11 cellular contexts compared by ENCODE assay signal in the genomic region with DNA sequence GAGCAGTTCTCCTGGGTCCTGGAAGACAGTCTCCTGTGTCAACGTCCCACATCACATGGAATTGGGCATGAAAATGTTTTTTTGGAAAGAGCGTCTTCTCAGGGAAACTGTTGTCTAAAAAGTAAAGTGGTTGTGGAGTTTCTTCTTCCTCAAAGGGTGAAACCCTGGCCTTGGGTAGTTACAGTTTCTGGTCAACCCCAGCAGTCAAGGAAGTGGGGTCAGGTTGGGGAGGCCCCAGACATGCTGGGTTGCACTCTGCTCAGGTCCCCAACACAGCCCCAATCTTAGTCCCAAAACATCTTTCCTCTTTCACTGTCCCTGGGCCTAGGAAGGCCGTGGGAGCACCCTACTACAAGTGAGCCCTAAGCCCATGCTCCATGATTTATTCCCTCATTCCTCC. TPM values are rescaled to one million over a fixed set of nuclear protein-coding genes. Genes with fewer than 3 reads are reported as not detected.
DNase-seq lines count a peak whose midpoint lies in the region; ATAC-seq lines count a peak whose summit lies in the region.
"Had no signal": no experiment of that assay in that cellular context is flagged by ENCODE, and none has a peak within 500 bp of the region (broad histone marks: within the 10 kb centered on the region; RNA-seq: fewer than 3 reads in every experiment).

No MANE protein-coding gene starts in this region.

- H3K4me3 Mint-ChIP-seq in activated naive CD4-positive, alpha-beta T cell treated with anti-CD3 and anti-CD28 coated beads, Interleukin-2, amount 10 ng/mL, durations not matched to agents 7 days and 5 days, result peak overlapping the region; percentile 85
- H3K4me3 Mint-ChIP-seq in activated T-helper 2 cell treated with anti-CD3 and anti-CD28 coated beads, Interferon-gamma antibody, Interleukin-2, Interleukin-4, amounts not matched to agents 10 μg/mL and 5 μg/mL and 100 μg/mL, durations not matched to agents 14 hours and 24 hours and 36 hours (ENCODE audit: low read depth), result peak overlapping the region; percentile 64
- peak overlapping the region; percentile 100 for H3K4me3 Mint-ChIP-seq in stimulated activated naive B cell treated with anti-CD40 and anti-IgM and Interleukin-4, amounts not matched to agents 10 μg/mL and 1 μg/mL and 100 μg/mL, for 72 hours

- H3K9me3 Mint-ChIP-seq in activated naive CD4-positive, alpha-beta T cell treated with anti-CD3 and anti-CD28 coated beads, Interleukin-2, amount 10 ng/mL, durations not matched to agents 7 days and 5 days, result no peaks in the 10 kb centered on the region
- H3K9me3 Mint-ChIP-seq in activated T-helper 2 cell treated with anti-CD3 and anti-CD28 coated beads, Interferon-gamma antibody, Interleukin-2, Interleukin-4, amounts not matched to agents 10 μg/mL and 5 μg/mL and 100 μg/mL, durations not matched to agents 14 hours and 24 hours and 36 hours, result no peaks in the 10 kb centered on the region
- H3K9me3 Mint-ChIP-seq in stimulated activated naive B cell treated with anti-CD40 and anti-IgM and Interleukin-4, amounts not matched to agents 10 μg/mL and 1 μg/mL and 100 μg/mL, for 72 hours, result no peaks in the 10 kb centered on the region

- intact Hi-C loops in activated T-helper 2 cell treated with anti-CD3 and anti-CD28 coated beads, Interferon-gamma antibody, Interleukin-2, Interleukin-4, amounts not matched to agents 10 μg/mL and 5 μg/mL and 100 μg/mL, durations not matched to agents 14 hours and 24 hours and 36 hours (cut with micrococcal nuclease), result loop anchor here (5.0 to 10.0 kb wide), 3 partner anchors 121 to 188 kb away; a partner anchor contains a TSS

- H3K27ac Mint-ChIP-seq in activated naive CD4-positive, alpha-beta T cell treated with anti-CD3 and anti-CD28 coated beads, Interleukin-2, amount 10 ng/mL, durations not matched to agents 7 days and 5 days, result no peak overlapping the region
- peak overlapping the region; percentile 82 for H3K27ac Mint-ChIP-seq in activated T-helper 2 cell treated with anti-CD3 and anti-CD28 coated beads, Interferon-gamma antibody, Interleukin-2, Interleukin-4, amounts not matched to agents 10 μg/mL and 5 μg/mL and 100 μg/mL, durations not matched to agents 14 hours and 24 hours and 36 hours
- H3K27ac Mint-ChIP-seq in stimulated activated naive B cell treated with anti-CD40 and anti-IgM and Interleukin-4, amounts not matched to agents 10 μg/mL and 1 μg/mL and 100 μg/mL, for 72 hours, result peak overlapping the region; percentile 100

- H3K36me3 Mint-ChIP-seq in activated naive CD4-positive, alpha-beta T cell treated with anti-CD3 and anti-CD28 coated beads, Interleukin-2, amount 10 ng/mL, durations not matched to agents 7 days and 5 days, result peaks cover 9% of the 10 kb centered on the region
- peaks cover 28% of the 10 kb centered on the region for H3K36me3 Mint-ChIP-seq in activated T-helper 2 cell treated with anti-CD3 and anti-CD28 coated beads, Interferon-gamma antibody, Interleukin-2, Interleukin-4, amounts not matched to agents 10 μg/mL and 5 μg/mL and 100 μg/mL, durations not matched to agents 14 hours and 24 hours and 36 hours (ENCODE audit: low read depth)
- H3K36me3 Mint-ChIP-seq in stimulated activated naive B cell treated with anti-CD40 and anti-IgM and Interleukin-4, amounts not matched to agents 10 μg/mL and 1 μg/mL and 100 μg/mL, for 72 hours, result peaks cover 34 to 37% of the 10 kb centered on the region in 2 donors

- no peak for DNase-seq in activated naive CD4-positive, alpha-beta T cell treated with anti-CD3 and anti-CD28 coated beads, Interleukin-2, amount 10 ng/mL, durations not matched to agents 7 days and 5 days
- DNase-seq in activated naive CD4-positive, alpha-beta T cell treated with anti-CD3 and anti-CD28 coated beads, Interleukin-2, amount 50 U/mL, for 16 hours, result no peak
- DNase-seq in activated T-helper 2 cell treated with anti-CD3 and anti-CD28 coated beads, Interferon-gamma antibody, Interleukin-2, Interleukin-4, amounts not matched to agents 10 μg/mL and 5 μg/mL and 100 μg/mL, durations not matched to agents 14 hours and 24 hours and 36 hours (ENCODE audit: low spot score), result no peak
- DNase-seq in stimulated activated naive B cell treated with anti-CD40 and anti-IgM and Interleukin-4, amounts not matched to agents 10 μg/mL and 1 μg/mL and 100 μg/mL, for 72 hours, result peak; percentile 54
- DNase-seq in NCI-H345 (lab: John Stamatoyannopoulos, UW) (no peak), G401 (ENCODE audit: low spot score) (no peak), T-helper 9 cell (no peak)
- DNase-seq: midbrain, NCI-H1436 treated with DMSO at 0.1 percent for 48 hours, RPMI8226 had no signal

- in situ Hi-C loops in G401 (cut with HindIII; ENCODE audit: low sequenced_read_pairs), result no loop called here

- H3K4me1 Mint-ChIP-seq in activated naive CD4-positive, alpha-beta T cell treated with anti-CD3 and anti-CD28 coated beads, Interleukin-2, amount 10 ng/mL, durations not matched to agents 7 days and 5 days, result peaks cover 62% of the 10 kb centered on the region
- peaks cover 36% of the 10 kb centered on the region for H3K4me1 Mint-ChIP-seq in activated T-helper 2 cell treated with anti-CD3 and anti-CD28 coated beads, Interferon-gamma antibody, Interleukin-2, Interleukin-4, amounts not matched to agents 10 μg/mL and 5 μg/mL and 100 μg/mL, durations not matched to agents 14 hours and 24 hours and 36 hours (ENCODE audit: low read depth)
- peaks cover 37 to 72% of the 10 kb centered on the region in 2 donors for H3K4me1 Mint-ChIP-seq in stimulated activated naive B cell treated with anti-CD40 and anti-IgM and Interleukin-4, amounts not matched to agents 10 μg/mL and 1 μg/mL and 100 μg/mL, for 72 hours

- CTCF ChIA-PET in activated naive CD4-positive, alpha-beta T cell treated with anti-CD3 and anti-CD28 coated beads, Interleukin-2, amount 10 ng/mL, durations not matched to agents 7 days and 5 days (lab: Charles Lee), result interaction anchor here (0.7 to 6.7 kb wide), 11 partner anchors 32 to 1164 kb away, joined by 3 to 105 read pairs (median 4); a partner anchor contains a TSS

- peak; percentile 25 for ATAC-seq in HG02642 (IDR thresholded peaks at IDR 0.05; ENCODE audit: poor library complexity, unreplicated experiment)
- peak; percentile 42 to 50 for ATAC-seq in stimulated activated naive B cell treated with anti-CD40 and anti-IgM and Interleukin-4, amounts not matched to agents 10 μg/mL and 1 μg/mL and 100 μg/mL, for 72 hours (replicated peaks)

- H3K27me3 Mint-ChIP-seq in activated naive CD4-positive, alpha-beta T cell treated with anti-CD3 and anti-CD28 coated beads, Interleukin-2, amount 10 ng/mL, durations not matched to agents 7 days and 5 days, result peaks cover 42% of the 10 kb centered on the region
- peaks cover 22% of the 10 kb centered on the region for H3K27me3 Mint-ChIP-seq in activated T-helper 2 cell treated with anti-CD3 and anti-CD28 coated beads, Interferon-gamma antibody, Interleukin-2, Interleukin-4, amounts not matched to agents 10 μg/mL and 5 μg/mL and 100 μg/mL, durations not matched to agents 14 hours and 24 hours and 36 hours (ENCODE audit: low read depth)
- peaks cover 15 to 19% of the 10 kb centered on the region in 2 donors for H3K27me3 Mint-ChIP-seq in stimulated activated naive B cell treated with anti-CD40 and anti-IgM and Interleukin-4, amounts not matched to agents 10 μg/mL and 1 μg/mL and 100 μg/mL, for 72 hours

RNA-seq across cellular contexts. Expression of a gene that starts 1.0 kb away (rescaled TPM):
- total RNA-seq in activated T-helper 2 cell treated with anti-CD3 and anti-CD28 coated beads, Interferon-gamma antibody, Interleukin-2, Interleukin-4, amounts not matched to agents 10 μg/mL and 5 μg/mL and 100 μg/mL, durations not matched to agents 14 hours and 24 hours and 36 hours, result 23.8 and 25.1 TPM in 2 replicates
- total RNA-seq in G401 (2014; rRNA removed; shearing (Covaris generic)), result 27.7 and 58.6 TPM in 2 replicates

RNA-seq across cellular contexts. Expression of a gene that starts 3.9 kb away (rescaled TPM):
- total RNA-seq in activated T-helper 2 cell treated with anti-CD3 and anti-CD28 coated beads, Interferon-gamma antibody, Interleukin-2, Interleukin-4, amounts not matched to agents 10 μg/mL and 5 μg/mL and 100 μg/mL, durations not matched to agents 14 hours and 24 hours and 36 hours, result 0.05 TPM in 1 of 2 replicates, not detected in the other
- 14.3 and 14.6 TPM in 2 replicates for total RNA-seq in G401 (2014; rRNA removed; shearing (Covaris generic))

RNA-seq across cellular contexts. Expression of a gene that starts 9.0 kb away (rescaled TPM):
- total RNA-seq in activated T-helper 2 cell treated with anti-CD3 and anti-CD28 coated beads, Interferon-gamma antibody, Interleukin-2, Interleukin-4, amounts not matched to agents 10 μg/mL and 5 μg/mL and 100 μg/mL, durations not matched to agents 14 hours and 24 hours and 36 hours, result 27.6 and 29.6 TPM in 2 replicates
- 73.4 and 80.4 TPM in 2 replicates for total RNA-seq in G401 (2014; rRNA removed; shearing (Covaris generic))

RNA-seq across cellular contexts. Expression of a gene that starts 19.4 kb away (rescaled TPM):
- 2,402 and 2,404 TPM in 2 replicates for total RNA-seq in activated T-helper 2 cell treated with anti-CD3 and anti-CD28 coated beads, Interferon-gamma antibody, Interleukin-2, Interleukin-4, amounts not matched to agents 10 μg/mL and 5 μg/mL and 100 μg/mL, durations not matched to agents 14 hours and 24 hours and 36 hours
- total RNA-seq in G401 (2014; rRNA removed; shearing (Covaris generic)), result 1,050 and 1,370 TPM in 2 replicates

RNA-seq across cellular contexts. Expression of a gene that starts 43.0 kb away (rescaled TPM):
- total RNA-seq in activated T-helper 2 cell treated with anti-CD3 and anti-CD28 coated beads, Interferon-gamma antibody, Interleukin-2, Interleukin-4, amounts not matched to agents 10 μg/mL and 5 μg/mL and 100 μg/mL, durations not matched to agents 14 hours and 24 hours and 36 hours, result 125 and 134 TPM in 2 replicates
- 40.1 and 46.1 TPM in 2 replicates for total RNA-seq in G401 (2014; rRNA removed; shearing (Covaris generic))

Comparison
In these comparisons a context has a peak if more than half of its experiments do, and no peak if none do; other contexts are left out.
1. RNA of a gene that starts 3.9 kb away (total RNA-seq): 14.3 to 14.6 TPM in G401; 0.05 TPM in activated T-helper 2 cell treated with anti-CD3 and anti-CD28 coated beads, Interferon-gamma antibody, Interleukin-2, Interleukin-4, amounts not matched to agents 10 μg/mL and 5 μg/mL and 100 μg/mL, durations not matched to agents 14 hours and 24 hours and 36 hours; every median in the first group is over 10 times any median in the second.
2. Peak in every context shown above with its lines, with median percentiles within 50 percentile points of each other: H3K4me3 Mint-ChIP-seq.